ENCODE assay signal across 14 cellular contexts in the genomic region with DNA sequence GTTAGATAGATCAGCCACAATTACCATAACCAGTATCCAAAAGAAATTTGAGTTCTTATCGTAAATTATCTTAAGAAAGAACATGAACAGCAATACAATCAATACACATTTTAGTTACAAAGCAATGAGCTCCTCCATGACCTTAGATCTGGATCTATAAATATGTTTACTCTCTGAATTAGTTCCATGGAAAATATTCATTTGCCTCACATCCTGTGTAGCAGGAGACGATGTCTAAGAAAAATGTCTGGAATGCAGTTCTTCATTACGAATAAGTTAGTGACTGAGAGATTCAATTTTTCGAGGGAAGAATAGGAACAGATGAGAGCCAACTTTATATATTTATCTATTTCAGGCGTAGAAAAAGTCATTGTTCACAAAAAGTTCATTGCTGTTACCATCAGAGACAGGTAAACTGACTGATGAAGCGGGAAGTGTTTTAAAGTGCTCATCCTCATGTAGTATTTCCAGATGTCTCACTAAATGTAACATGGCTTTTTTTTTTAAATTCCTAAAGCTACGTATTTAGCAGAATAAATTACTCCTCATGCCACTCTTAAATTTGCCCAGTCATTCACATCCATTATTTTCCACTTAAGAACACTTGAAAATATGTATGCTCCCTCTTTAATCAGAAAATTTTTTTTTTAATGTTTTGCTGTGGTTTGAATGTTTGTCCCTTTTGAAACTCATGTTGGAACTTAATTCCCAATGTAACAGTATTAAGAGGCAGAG.
DNase-seq lines count a peak whose midpoint lies in the region; ATAC-seq, FAIRE-seq and TF ChIP-seq lines count a peak whose summit lies in the region.
"Had no signal": no experiment of that assay in that cellular context is flagged by ENCODE, and none has a peak within 500 bp of the region (broad histone marks: within the 10 kb centered on the region; RNA-seq: fewer than 3 reads in every experiment).

No MANE protein-coding gene starts in this region.

- H3K4me2 ChIP-seq in endothelial cell of umbilical vein (ENCODE audit: insufficient read depth, low read length) (peak overlapping the region; percentile 71), mesendoderm (ENCODE audit: low read length) (no peak overlapping the region)

- intact Hi-C loops in endothelial cell of umbilical vein (cut with micrococcal nuclease) (loop anchor here (1.0 to 10.0 kb wide), 4 partner anchors 141 to 1449 kb away; no protein-coding TSS in a partner anchor), lower lobe of right lung (cut with DNase I) (no loop called here)

- peak overlapping the region; percentile 63 for H3K9ac ChIP-seq in endothelial cell of umbilical vein (replicated peaks; ENCODE audit: extremely low read depth, insufficient read depth, low read length)
- H3K9ac ChIP-seq in mesendoderm (ENCODE audit: low read length) = no peak overlapping the region

- TSS peak; percentile 94 for BruUV-seq in endothelial cell of umbilical vein (replicated peaks; lab: Mats Ljungman, UMichigan)

- H3K36me3 ChIP-seq in endothelial cell of umbilical vein (ENCODE audit: control insufficient read depth in 2 of 2, extremely low read depth in 1 of 2, insufficient read depth in 2 of 2, low read length in 2 of 2) (no peaks in the 10 kb centered on the region), mesendoderm (ENCODE audit: control insufficient read depth, insufficient read depth, low read length) (no peaks in the 10 kb centered on the region), lower lobe of right lung (no peaks in the 10 kb centered on the region)
- H3K36me3 ChIP-seq: Peyer's patch had no signal

- H3K79me1 ChIP-seq in mesendoderm (ENCODE audit: low read length) = no peaks in the 10 kb centered on the region

- no peak overlapping the region for H2BK120ac ChIP-seq in mesendoderm (ENCODE audit: low read depth, low read length)

- no peak overlapping the region for H2AK5ac ChIP-seq in mesendoderm (ENCODE audit: low read length)

- no peaks in the 10 kb centered on the region for H3K27me3 ChIP-seq in endothelial cell of umbilical vein (ENCODE audit: control insufficient read depth in 2 of 2, insufficient read depth in 2 of 2, low read length in 2 of 2)
- no peaks in the 10 kb centered on the region for H3K27me3 ChIP-seq in mesendoderm (ENCODE audit: insufficient read depth, low read length, poor library complexity)
- no peaks in the 10 kb centered on the region for H3K27me3 ChIP-seq in lower lobe of right lung (ENCODE audit: low read depth)
- H3K27me3 ChIP-seq: Peyer's patch had no signal

- POLR2A ChIA-PET in endothelial cell of umbilical vein (lab: Charles Lee) = no interaction called here

- H3K27ac ChIP-seq in endothelial cell of umbilical vein (ENCODE audit: insufficient read depth, low read depth, low read length) = peak overlapping the region; percentile 95
- no peak overlapping the region for H3K27ac ChIP-seq in mesendoderm (ENCODE audit: low read depth, low read length)
- H3K27ac ChIP-seq in lower lobe of right lung = no peak overlapping the region
- H3K27ac ChIP-seq: Peyer's patch had no signal

- H4K5ac ChIP-seq in mesendoderm (ENCODE audit: low read length) = no peak overlapping the region

- no peak overlapping the region for H2BK15ac ChIP-seq in mesendoderm (replicated peaks; ENCODE audit: low read depth)

- H3K23ac ChIP-seq in mesendoderm (ENCODE audit: low read length) = no peak overlapping the region

- TF ChIP-seq POLR2A in endothelial cell of umbilical vein (IDR thresholded peaks at IDR 0.05; ENCODE audit: low read depth, low read length) = no peak

- no peaks in the 10 kb centered on the region for H4K20me1 ChIP-seq in endothelial cell of umbilical vein (replicated peaks; ENCODE audit: control insufficient read depth, extremely low read depth, insufficient read depth, low read length)

- TF ChIP-seq CTCF in endothelial cell of umbilical vein (IDR thresholded peaks at IDR 0.05; ENCODE audit: extremely low read depth in 1 of 2, insufficient read depth in 1 of 2, low read depth in 1 of 2, low read length in 2 of 2) = no peak
- no peak for TF ChIP-seq CTCF in lower lobe of right lung (IDR thresholded peaks at IDR 0.05)

- H3K4me3 ChIP-seq in endothelial cell of umbilical vein (replicated peaks in 1 of 3; ENCODE audit: insufficient read depth in 1 of 3, low read depth in 1 of 3, low read length in 3 of 3) (no peak overlapping the region), mesendoderm (ENCODE audit: low read length) (no peak overlapping the region), lower lobe of right lung (no peak overlapping the region)
- H3K4me3 ChIP-seq: Peyer's patch had no signal

- H3K56ac ChIP-seq in mesendoderm (ENCODE audit: low read length) = no peak overlapping the region

- ATAC-seq in lower lobe of right lung = no peak
- no peak for ATAC-seq in HG03571 (IDR thresholded peaks at IDR 0.05; ENCODE audit: unreplicated experiment)
- ATAC-seq in HG02678 (IDR thresholded peaks at IDR 0.05; ENCODE audit: unreplicated experiment) = no peak

- dilution Hi-C loops in endothelial cell of umbilical vein (cut with MboI; ENCODE audit: extremely low pct_ligation_motif_present, low sequenced_read_pairs) = no loop called here

- CTCF ChIA-PET in endothelial cell of umbilical vein (lab: Charles Lee) = interaction anchor here (0.8 to 1.6 kb wide), 5 partner anchors 54 to 185 kb away, joined by 3 to 6 read pairs (median 4); no protein-coding TSS in a partner anchor

- FAIRE-seq in endothelial cell of umbilical vein (lab: Jason Lieb, UNC) = peak; percentile 49
- FAIRE-seq: TTC549 had no signal

- H3K9me1 ChIP-seq in endothelial cell of umbilical vein (replicated peaks; ENCODE audit: control insufficient read depth, extremely low read depth, insufficient read depth, low read length) = no peaks in the 10 kb centered on the region

- DNase-seq in AG20443 (ENCODE audit: low spot score) = peak; percentile 40
- DNase-seq in NCI-H226 = peak; percentile 58
- peak; percentile 88 for DNase-seq in endothelial cell of umbilical vein (ENCODE audit: low read depth, low spot score)
- DNase-seq in mesendoderm = peak; percentile 11
- no peak for DNase-seq in lower lobe of right lung
- DNase-seq in OCI-M2 (lab: John Stamatoyannopoulos, UW; ENCODE audit: unreplicated experiment) = no peak
- DNase-seq: C1 segment of cervical spinal cord; effector CD8-positive, alpha-beta T cell; GF-D8; midbrain; Peyer's patch had no signal

- H3K18ac ChIP-seq in mesendoderm (ENCODE audit: low read length) = no peak overlapping the region

- H3K4me1 ChIP-seq in endothelial cell of umbilical vein (ENCODE audit: control insufficient read depth, extremely low read depth, insufficient read depth, low read length) = peaks cover 44% of the 10 kb centered on the region
- no peaks in the 10 kb centered on the region for H3K4me1 ChIP-seq in mesendoderm (ENCODE audit: control insufficient read depth, low read depth, low read length)
- H3K4me1 ChIP-seq in lower lobe of right lung = peaks cover 4% of the 10 kb centered on the region
- H3K4me1 ChIP-seq: Peyer's patch had no signal

- H3K9me3 ChIP-seq in endothelial cell of umbilical vein (replicated peaks; ENCODE audit: control insufficient read depth, insufficient read depth, low read length) = no peaks in the 10 kb centered on the region
- H3K9me3 ChIP-seq in lower lobe of right lung = no peaks in the 10 kb centered on the region
- H3K9me3 ChIP-seq: Peyer's patch had no signal

- H3K4ac ChIP-seq in mesendoderm (ENCODE audit: low read depth, low read length) = no peak overlapping the region

- peak overlapping the region; percentile 75 for H2AFZ ChIP-seq in endothelial cell of umbilical vein (ENCODE audit: low read depth, low read length)

- H3K79me2 ChIP-seq in endothelial cell of umbilical vein (ENCODE audit: control insufficient read depth, insufficient read depth, low read length) = no peaks in the 10 kb centered on the region
- no peaks in the 10 kb centered on the region for H3K79me2 ChIP-seq in mesendoderm (ENCODE audit: control insufficient read depth, insufficient read depth, low read length)

- H4K8ac ChIP-seq in mesendoderm (ENCODE audit: low read depth, low read length) = no peak overlapping the region

- WGBS in mesendoderm (ENCODE audit: extremely low coverage, insufficient coverage, low lambda C conversion rate) = no CpG with 5 or more reads among the region's 7 CpGs

- H2BK5ac ChIP-seq in mesendoderm (ENCODE audit: low read length) = no peak overlapping the region

TF ChIP-seq in endothelial cell of umbilical vein, 7 proteins besides CTCF, POLR2A, EP300 and RAD21:
- TF ChIP-seq EZH2 (IDR thresholded peaks at IDR 0.05; ENCODE audit: borderline replicate concordance, low read depth, low read length, severe bottlenecking) = no peak
- TF ChIP-seq JUN (IDR thresholded peaks at IDR 0.05; ENCODE audit: borderline replicate concordance, insufficient read depth, insufficient read length, low read depth) = peak; percentile 83
- peak; percentile 9 for TF ChIP-seq FOS (IDR thresholded peaks at IDR 0.05; ENCODE audit: borderline replicate concordance, insufficient read depth, low read length)

Comparison
In these comparisons a context has a peak if more than half of its experiments do, and no peak if none do; other contexts are left out.
1. DNase-seq: peak in AG20443 (single experiment), NCI-H226 (single experiment), endothelial cell of umbilical vein (single experiment) and mesendoderm (single experiment); none in lower lobe of right lung (single experiment) and OCI-M2 (single experiment).